ENCODE assay signal across 25 cellular contexts in the genomic region with DNA sequence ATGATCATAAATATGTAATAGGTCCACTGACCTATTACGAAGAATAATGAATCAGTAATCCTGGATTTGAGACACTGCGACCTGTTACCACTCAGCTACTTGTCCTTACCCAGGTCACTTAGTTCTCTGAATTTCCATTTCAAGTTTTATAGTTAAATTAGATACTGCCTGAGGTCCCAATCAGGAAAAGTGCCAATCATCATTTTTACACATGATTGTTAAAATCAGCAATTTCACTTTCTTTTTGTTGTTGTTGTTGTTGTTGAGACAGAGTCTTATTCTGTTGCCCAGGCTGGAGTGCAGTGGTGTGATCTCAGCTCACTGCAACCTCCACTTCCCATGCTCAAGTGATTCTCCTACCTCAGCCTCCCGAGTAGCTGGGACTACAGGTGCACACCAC.
"Had no signal": no experiment of that assay in that cellular context is flagged by ENCODE, and none has a peak within 500 bp of the region (broad histone marks: within the 10 kb centered on the region; RNA-seq: fewer than 3 reads in every experiment).

No MANE protein-coding gene starts in this region.

- DNase-seq: colonic mucosa; cortex of kidney; effector CD8-positive, alpha-beta T cell; effector memory CD8-positive, alpha-beta T cell; endodermal cell; erythroblast; esophagus squamous epithelium; foreskin fibroblast; foreskin melanocyte; gastrocnemius medialis; glutamatergic neuron; head of caudate nucleus; heart right ventricle; hippocampal formation; left cardiac atrium; left lung; left ventricle myocardium superior; lower lobe of right lung; mesenchymal stem cell; mucosa of descending colon; naive B cell had no signal

- H3K27me3 ChIP-seq: colonic mucosa, esophagus squamous epithelium, gastrocnemius medialis, heart right ventricle, left lung had no signal

- FAIRE-seq: islet of Langerhans, keratinocyte had no signal

- H3K36me3 ChIP-seq: colonic mucosa, esophagus squamous epithelium, gastrocnemius medialis, heart right ventricle, left lung, lower lobe of right lung had no signal

- H3K4me3 ChIP-seq: colonic mucosa, esophagus squamous epithelium, gastrocnemius medialis, heart right ventricle, left lung, lower lobe of right lung, mucosa of descending colon had no signal

- ATAC-seq: effector memory CD8-positive, alpha-beta T cell; esophagus mucosa; gastrocnemius medialis; heart right ventricle; left cardiac atrium; left lung; left ventricle myocardium superior; lower lobe of right lung; mucosa of descending colon had no signal

- H3K27ac ChIP-seq: colonic mucosa, epithelial cell of prostate, esophagus squamous epithelium, gastrocnemius medialis, heart right ventricle, left lung, lower lobe of right lung had no signal

- H3K9me3 ChIP-seq: colonic mucosa, esophagus squamous epithelium, gastrocnemius medialis, heart right ventricle, left lung, lower lobe of right lung, mucosa of descending colon had no signal

- H3K4me1 ChIP-seq: colonic mucosa, esophagus squamous epithelium, gastrocnemius medialis, heart right ventricle, left lung, lower lobe of right lung had no signal
